In genomic region chr3:138329984-138330293, GRCh38 we compare ENCODE assay signal across 9 cellular contexts. TPM values are rescaled to one million over a fixed set of nuclear protein-coding genes. Genes with fewer than 3 reads are reported as not detected.
DNase-seq lines count a peak whose midpoint lies in the region; ATAC-seq, FAIRE-seq and TF ChIP-seq lines count a peak whose summit lies in the region.
"Had no signal": no experiment of that assay in that cellular context is flagged by ENCODE, and none has a peak within 500 bp of the region (broad histone marks: within the 10 kb centered on the region; RNA-seq: fewer than 3 reads in every experiment).

No MANE protein-coding gene starts in this region.

- no peaks in the 10 kb centered on the region for H3K36me3 Mint-ChIP-seq in activated CD8-positive, alpha-beta T cell treated with anti-CD3 and anti-CD28 coated beads, Interleukin-2, amount 10 ng/mL, durations not matched to agents 7 days and 5 days (ENCODE audit: low read depth)

- H3K4me3 ChIP-seq in HFF-Myc (replicated peaks; ENCODE audit: low read depth, low read length), result peak overlapping the region; percentile 56
- peak overlapping the region; percentile 55 for H3K4me3 ChIP-seq in iPS-15b (ENCODE audit: low read depth, low read length)
- H3K4me3 ChIP-seq in small intestine (ENCODE audit: low read depth in 1 of 2, low read length in 2 of 2), result peak overlapping the region; percentile 56 to 63

- H3K36me3 ChIP-seq in iPS-15b (ENCODE audit: control insufficient read depth, insufficient read depth, low read length) (no peaks in the 10 kb centered on the region), small intestine (ENCODE audit: control insufficient read depth in 2 of 2, insufficient read depth in 2 of 2, low read length in 2 of 2) (no peaks in the 10 kb centered on the region)

- CTCF ChIA-PET in activated CD8-positive, alpha-beta T cell treated with anti-CD3 and anti-CD28 coated beads, Interleukin-2, amount 10 ng/mL, durations not matched to agents 7 days and 5 days (lab: Charles Lee), result interaction anchor here (1.1 to 3.5 kb wide), 3 partner anchors 105 to 149 kb away, joined by 3 to 13 read pairs (median 5); partner anchors contain the start of gene ESYT3
- CTCF ChIA-PET in GM10248 (lab: Yijun Ruan, JAX), result interaction anchor here (1.4 kb wide), 1 partner anchor 18 kb away, joined by 4 read pairs; no protein-coding TSS in a partner anchor

- H3K27me3 ChIP-seq in iPS-15b (ENCODE audit: control insufficient read depth, insufficient read depth, low read length) (peaks cover 5% of the 10 kb centered on the region), small intestine (ENCODE audit: control insufficient read depth in 2 of 2, insufficient read depth in 2 of 2, low read length in 2 of 2) (no peaks in the 10 kb centered on the region)

- DNase-seq in HFF-Myc (ENCODE audit: extremely low read depth, low read depth) (no peak), small intestine (no peak), GM10248 (ENCODE audit: extremely low spot score) (no peak)
- DNase-seq in activated CD8-positive, alpha-beta T cell treated with anti-CD3 and anti-CD28 coated beads, Interleukin-2, amount 10 ng/mL, durations not matched to agents 7 days and 5 days, result no peak
- no peak for DNase-seq in activated CD4-positive, CD25-positive, alpha-beta regulatory T cell (lab: John Stamatoyannopoulos, UW)

- no peaks in the 10 kb centered on the region for H3K9me3 Mint-ChIP-seq in activated CD8-positive, alpha-beta T cell treated with anti-CD3 and anti-CD28 coated beads, Interleukin-2, amount 10 ng/mL, durations not matched to agents 7 days and 5 days (ENCODE audit: insufficient read depth)

- H3K4me1 Mint-ChIP-seq in activated CD8-positive, alpha-beta T cell treated with anti-CD3 and anti-CD28 coated beads, Interleukin-2, amount 10 ng/mL, durations not matched to agents 7 days and 5 days (ENCODE audit: low read depth), result peaks cover 20% of the 10 kb centered on the region

- no peak overlapping the region for H3K9ac ChIP-seq in iPS-15b (ENCODE audit: low read depth, low read length)

- H3K4me1 ChIP-seq in iPS-15b (ENCODE audit: control insufficient read depth, insufficient read depth, low read length) (no peaks in the 10 kb centered on the region), small intestine (ENCODE audit: control insufficient read depth in 2 of 2, insufficient read depth in 1 of 2, low read depth in 1 of 2, low read length in 1 of 2) (no peaks in the 10 kb centered on the region)

- peak overlapping the region; percentile 49 for H3K27ac Mint-ChIP-seq in activated CD8-positive, alpha-beta T cell treated with anti-CD3 and anti-CD28 coated beads, Interleukin-2, amount 10 ng/mL, durations not matched to agents 7 days and 5 days

- ATAC-seq in activated CD8-positive, alpha-beta T cell treated with anti-CD3 and anti-CD28 coated beads, Interleukin-2, amount 10 ng/mL, durations not matched to agents 7 days and 5 days, result no peak
- ATAC-seq in GM18868 (IDR thresholded peaks at IDR 0.05; ENCODE audit: unreplicated experiment) (no peak), GM21737 (IDR thresholded peaks at IDR 0.05; ENCODE audit: unreplicated experiment) (no peak)

- POLR2A ChIA-PET in activated CD8-positive, alpha-beta T cell treated with anti-CD3 and anti-CD28 coated beads, Interleukin-2, amount 10 ng/mL, durations not matched to agents 7 days and 5 days (lab: Charles Lee), result no interaction called here
- POLR2A ChIA-PET in GM10248 (lab: Yijun Ruan, JAX), result no interaction called here

- peak overlapping the region; percentile 87 for H3K4me3 Mint-ChIP-seq in activated CD8-positive, alpha-beta T cell treated with anti-CD3 and anti-CD28 coated beads, Interleukin-2, amount 10 ng/mL, durations not matched to agents 7 days and 5 days

- no peak for FAIRE-seq in small intestine (lab: Jason Lieb, UNC)

- H3K9me3 ChIP-seq in iPS-15b (ENCODE audit: control insufficient read depth, insufficient read depth, low read length) (no peaks in the 10 kb centered on the region), small intestine (ENCODE audit: control insufficient read depth, low read depth) (no peaks in the 10 kb centered on the region)

- peaks cover 4% of the 10 kb centered on the region for H3K27me3 Mint-ChIP-seq in activated CD8-positive, alpha-beta T cell treated with anti-CD3 and anti-CD28 coated beads, Interleukin-2, amount 10 ng/mL, durations not matched to agents 7 days and 5 days (ENCODE audit: low read depth)

- no peak for TF ChIP-seq CTCF in HFF-Myc (IDR thresholded peaks at IDR 0.05; ENCODE audit: low read depth, low read length, missing control alignments)
- no peak for TF ChIP-seq CTCF in GM10248 (IDR thresholded peaks at IDR 0.05; ENCODE audit: control extremely low read depth, extremely low read depth, low read depth, missing control alignments)

- no peak overlapping the region for H3K27ac ChIP-seq in small intestine (ENCODE audit: low read depth in 1 of 2, low read length in 1 of 2)
- H3K27ac ChIP-seq: epithelial cell of prostate had no signal

- WGBS in small intestine, 3 donors, result 4 to 9% (median 8%) methylated on average over 7 of the region's 7 CpGs

RNA-seq across cellular contexts. Expression of gene NME9, which starts 0.3 kb away (rescaled TPM):
- not detected for total RNA-seq in activated CD8-positive, alpha-beta T cell treated with anti-CD3 and anti-CD28 coated beads, Interleukin-2, amount 10 ng/mL, durations not matched to agents 7 days and 5 days
- polyA plus RNA-seq in small intestine, result under 1 TPM in 1 of 3 donors, not detected in 2; 0.13 TPM

RNA-seq across cellular contexts. Expression of gene MRAS, which starts 18.4 kb away (rescaled TPM):
- total RNA-seq in activated CD8-positive, alpha-beta T cell treated with anti-CD3 and anti-CD28 coated beads, Interleukin-2, amount 10 ng/mL, durations not matched to agents 7 days and 5 days, result not detected
- polyA plus RNA-seq in small intestine, result 10 to 100 TPM in 1 of 3 donors, 1 to 10 TPM in 1, under 1 TPM in 1; 0.45 to 10.1 (median 2.7) TPM
